ENCODE assay signal across 13 cellular contexts in genomic region chr5:143024227-143024920, GRCh38.
DNase-seq lines count a peak whose midpoint lies in the region; ATAC-seq and TF ChIP-seq lines count a peak whose summit lies in the region.
"Had no signal": no experiment of that assay in that cellular context is flagged by ENCODE, and none has a peak within 500 bp of the region (broad histone marks: within the 10 kb centered on the region; RNA-seq: fewer than 3 reads in every experiment).

No MANE protein-coding gene starts in this region.

- no peak for ATAC-seq in natural killer cell

- H3K27ac Mint-ChIP-seq in natural killer cell, result peak overlapping the region; percentile 47 to 71
- H3K27ac Mint-ChIP-seq in chondrocyte (ENCODE audit: unreplicated experiment), result no peak overlapping the region

- no peak for TF ChIP-seq CTCF in natural killer cell (IDR thresholded peaks at IDR 0.05)
- TF ChIP-seq CTCF in GM13976 (IDR thresholded peaks at IDR 0.05; ENCODE audit: borderline replicate concordance, control extremely low read depth, extremely low read depth, insufficient read depth, missing control alignments), result no peak
- TF ChIP-seq CTCF in chondrocyte (IDR thresholded peaks at IDR 0.05), result no peak

- H3K27me3 Mint-ChIP-seq in natural killer cell (ENCODE audit: low read depth in 2 of 2), result no peaks in the 10 kb centered on the region
- H3K27me3 Mint-ChIP-seq in chondrocyte (ENCODE audit: low read depth), result no peaks in the 10 kb centered on the region

- H3K4me1 Mint-ChIP-seq in natural killer cell (peaks cover 47 to 61% of the 10 kb centered on the region in 2 donors), chondrocyte (ENCODE audit: low read depth) (peaks cover 10% of the 10 kb centered on the region)

- H3K36me3 Mint-ChIP-seq in natural killer cell, result no peaks in the 10 kb centered on the region
- H3K36me3 Mint-ChIP-seq in chondrocyte (ENCODE audit: low read depth), result no peaks in the 10 kb centered on the region

- intact Hi-C loops in natural killer cell (cut with micrococcal nuclease), result no loop called here

- in situ Hi-C loops in GM13976 (cut with MboI; ENCODE audit: low sequenced_read_pairs, unreplicated experiment), result loop anchor here (5.0 to 25.0 kb wide), 3 partner anchors 33 to 788 kb away; partner anchors contain the start of gene HMHB1

- H3K4me3 Mint-ChIP-seq in natural killer cell (no peak overlapping the region), chondrocyte (ENCODE audit: unreplicated experiment) (no peak overlapping the region)

- no peaks in the 10 kb centered on the region for H3K9me3 Mint-ChIP-seq in natural killer cell
- H3K9me3 Mint-ChIP-seq in chondrocyte (ENCODE audit: low read depth), result no peaks in the 10 kb centered on the region

- DNase-seq in NCI-H2107 treated with DMSO at 0.1 percent for 48 hours (lab: John Stamatoyannopoulos, UW; ENCODE audit: unreplicated experiment) (peak; percentile 34), NCI-H2107 (lab: John Stamatoyannopoulos, UW) (no peak), NCI-H146 (lab: John Stamatoyannopoulos, UW) (peak; percentile 18), SHP77 treated with DMSO at 0.1 percent for 48 hours (lab: John Stamatoyannopoulos, UW) (peak; percentile 94), natural killer cell (no peak), GM13976 (ENCODE audit: low spot score) (no peak), chondrocyte (ENCODE audit: low spot score) (no peak), NCI-H128 (lab: John Stamatoyannopoulos, UW; ENCODE audit: unreplicated experiment) (no peak)
- DNase-seq: effector CD8-positive, alpha-beta T cell; EL; HCEC 1CT; NCI-H1436 treated with DMSO at 0.1 percent for 48 hours; trophoblast cell had no signal

Comparison
In these comparisons a context has a peak if more than half of its experiments do, and no peak if none do; other contexts are left out.
1. DNase-seq: peak in NCI-H2107 treated with DMSO at 0.1 percent for 48 hours (single experiment), NCI-H146 (single experiment) and SHP77 treated with DMSO at 0.1 percent for 48 hours (single experiment); none in NCI-H2107 (single experiment), natural killer cell (single experiment), GM13976 (single experiment), chondrocyte (single experiment) and NCI-H128 (single experiment).